ENCODE assay signal across 37 cellular contexts in the genomic region with DNA sequence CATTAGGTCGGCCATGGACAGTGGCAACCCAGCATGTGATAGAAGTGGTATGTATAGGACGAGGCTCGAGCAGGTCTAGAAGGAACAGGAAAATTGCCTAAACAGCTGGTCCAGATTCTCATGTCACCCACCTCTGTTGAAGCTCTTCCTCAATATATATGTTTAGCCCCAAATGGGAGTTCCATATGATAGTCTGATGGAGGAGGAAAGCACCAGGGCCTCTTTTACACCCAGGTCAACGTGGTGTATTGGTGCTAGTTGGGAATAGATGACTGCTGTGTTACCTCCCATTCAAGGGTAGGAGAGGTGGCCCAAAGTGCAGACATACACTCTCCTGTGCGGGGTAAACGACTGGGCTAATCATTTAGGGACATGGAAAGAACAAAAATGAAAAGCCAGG. TPM values are rescaled to one million over a fixed set of nuclear protein-coding genes. Genes with fewer than 3 reads are reported as not detected.
"Had no signal": no experiment of that assay in that cellular context is flagged by ENCODE, and none has a peak within 500 bp of the region (broad histone marks: within the 10 kb centered on the region; RNA-seq: fewer than 3 reads in every experiment).

No MANE protein-coding gene starts in this region.

- H3K9me3 ChIP-seq: MG63 had no signal

- H3K36me3 ChIP-seq: MG63 had no signal

- H3K27me3 ChIP-seq: MG63 had no signal

- DNase-seq: Karpas-422, Kasumi-1, MG63, MM.1S, MV-4-11, NCI-H1048, NCI-H1092, NCI-H1092 treated with DMSO at 0.1 percent for 48 hours, NCI-H1105, NCI-H1105 treated with DMSO at 0.1 percent for 48 hours, NCI-H1417, NCI-H1417 treated with DMSO at 0.1 percent for 48 hours, NCI-H1436, NCI-H1436 treated with DMSO at 0.1 percent for 48 hours, NCI-H146, NCI-H1694, NCI-H1694 treated with DMSO at 0.1 percent for 48 hours, NCI-H187, NCI-H187 treated with DMSO at 0.1 percent for 48 hours, NCI-H1930, NCI-H2029, NCI-H2029 treated with DMSO at 0.1 percent for 48 hours, NCI-H2081, NCI-H2081 treated with DMSO at 0.1 percent for 48 hours, NCI-H2107, NCI-H2171, NCI-H2171 treated with DMSO at 0.1 percent for 48 hours, NCI-H2227 treated with DMSO at 0.1 percent for 48 hours, NCI-H226, NCI-H345, NCI-H446, NCI-H446 treated with DMSO at 0.1 percent for 48 hours, NCI-H510A, NCI-H510A treated with DMSO at 0.1 percent for 48 hours had no signal

- H3K4me3 ChIP-seq: MG63 had no signal

RNA-seq across cellular contexts. Expression of a gene that starts 5.3 kb away (rescaled TPM):
- total RNA-seq: LHCN-M2, M059J, MCF 10A had no signal
